Comparison of ENCODE assay signal across 9 cellular contexts in genomic region chr11:76151561-76152085, GRCh38. TPM values are rescaled to one million over a fixed set of nuclear protein-coding genes. Genes with fewer than 3 reads are reported as not detected.
DNase-seq lines count a peak whose midpoint lies in the region; ATAC-seq, FAIRE-seq and TF ChIP-seq lines count a peak whose summit lies in the region.
"Had no signal": no experiment of that assay in that cellular context is flagged by ENCODE, and none has a peak within 500 bp of the region (broad histone marks: within the 10 kb centered on the region; RNA-seq: fewer than 3 reads in every experiment).

No MANE protein-coding gene starts in this region.

- H3K27ac ChIP-seq in K562 (ENCODE audit: extremely low read depth, low read depth, low read length) (no peak overlapping the region; the same call in 2 of the 3 replicates), gastrocnemius medialis (no peak overlapping the region)
- H3K27ac ChIP-seq: thyroid gland had no signal

- no peaks in the 10 kb centered on the region for H4K20me1 ChIP-seq in K562 (replicated peaks; ENCODE audit: control insufficient read depth, insufficient read depth, low read length)

- intact Hi-C loops in K562 (cut with micrococcal nuclease) = loop anchor here (1.0 to 10.0 kb wide), 4 partner anchors 56 to 427 kb away; partner anchors contain the start of gene WNT11
- intact Hi-C loops in gastrocnemius medialis (cut with DNase I; ENCODE audit: low total_unique reads) = loop anchor here (1.0 kb wide), 3 partner anchors 167 to 348 kb away; no protein-coding TSS in a partner anchor

- peak overlapping the region; percentile 83 for H3K4me2 ChIP-seq in K562 (ENCODE audit: insufficient read depth, low read length)

- DNase-seq in NCI-H748 (lab: John Stamatoyannopoulos, UW; ENCODE audit: unreplicated experiment) (peak; percentile 92), NCI-H748 treated with DMSO at 0.1 percent for 48 hours (lab: John Stamatoyannopoulos, UW) (no peak), NCI-H146 (lab: John Stamatoyannopoulos, UW) (peak; percentile 75), K562 (ENCODE audit: extremely low read depth in 1 of 4, low spot score in 3 of 4) (peak in 1 of 4 experiments; percentile 12), gastrocnemius medialis (no peak), germinal center (ENCODE audit: low spot score) (no peak)

- ATAC-seq in K562 (peak; percentile 30; the same call in 2 of the 3 replicates), gastrocnemius medialis (no peak), HG03442 (IDR thresholded peaks at IDR 0.05; ENCODE audit: unreplicated experiment) (no peak), HG03521 (IDR thresholded peaks at IDR 0.05; ENCODE audit: unreplicated experiment) (no peak)

- H3K36me3 ChIP-seq in K562 (ENCODE audit: control insufficient read depth, insufficient read depth, low read length) (no peaks in the 10 kb centered on the region), gastrocnemius medialis (no peaks in the 10 kb centered on the region)
- H3K36me3 ChIP-seq: thyroid gland had no signal

- no peak for TF ChIP-seq EP300 in K562 (IDR thresholded peaks at IDR 0.05; ENCODE audit: low read length)

- POLR2A ChIA-PET in K562 (lab: Yijun Ruan, JAX) = interaction anchor here (0.6 to 1.8 kb wide), 4 partner anchors 11 to 256 kb away, joined by 3 to 8 read pairs (median 4); no protein-coding TSS in a partner anchor

- TF ChIP-seq RAD21 in K562 (CRISPR knock-in tag; conservative IDR thresholded peaks at IDR 0.05 in 1 of 2, IDR thresholded peaks at IDR 0.05 in 1 of 2) = no peak

- H2AFZ ChIP-seq in K562 (ENCODE audit: low read depth, low read length) = peak overlapping the region; percentile 97

- no TSS peak for BruUV-seq in K562 (replicated peaks; lab: Mats Ljungman, UMichigan)

- in situ Hi-C loops in K562 (cut with MboI) (no loop called here), gastrocnemius medialis (cut with MboI; ENCODE audit: low sequenced_read_pairs in 4 of 4) (loop anchor here in 3 of 4 donors (5.0 to 25.0 kb wide), 3 partner anchors 254 to 364 kb away; no protein-coding TSS in a partner anchor)

- TF ChIP-seq POLR2A in K562 (conservative IDR thresholded peaks at IDR 0.05) (no peak), gastrocnemius medialis (IDR thresholded peaks at IDR 0.05) (no peak)

- H3K4me1 ChIP-seq in K562 (replicated peaks in 1 of 2; ENCODE audit: control insufficient read depth in 2 of 2, insufficient read depth in 2 of 2, low read length in 2 of 2) (peaks cover 12 to 16% of the 10 kb centered on the region in 2 experiments), gastrocnemius medialis (peaks cover 3 to 10% of the 10 kb centered on the region in 2 donors)

- H3K9ac ChIP-seq in K562 (ENCODE audit: insufficient read depth in 1 of 2, low read depth in 2 of 2, low read length in 2 of 2) = peak overlapping the region; percentile 33 to 89; a peak in 3 of 4 replicates

- 23% methylated on average over 5 of the region's 5 CpGs for WGBS in K562 (ENCODE audit: insufficient coverage, low coverage, missing lambda C conversion rate)

- H3K27me3 ChIP-seq in K562 (ENCODE audit: control insufficient read depth in 2 of 2, insufficient read depth in 2 of 2, low read length in 2 of 2) (peaks cover 0 to 4% of the 10 kb centered on the region in 2 experiments; a peak in 2 of 5 replicates), gastrocnemius medialis (no peaks in the 10 kb centered on the region)
- H3K27me3 ChIP-seq: thyroid gland had no signal

- H3K9me3 ChIP-seq in K562 (replicated peaks; ENCODE audit: control insufficient read depth, insufficient read depth, low read depth, low read length) (no peaks in the 10 kb centered on the region), gastrocnemius medialis (no peaks in the 10 kb centered on the region)
- H3K9me3 ChIP-seq: thyroid gland had no signal

- no peaks in the 10 kb centered on the region for H3K9me1 ChIP-seq in K562 (ENCODE audit: control insufficient read depth, insufficient read depth, low read length)

- H3K79me2 ChIP-seq in K562 (ENCODE audit: control insufficient read depth, insufficient read depth, low read length) = no peaks in the 10 kb centered on the region

- FAIRE-seq in K562 (lab: Jason Lieb, UNC) = no peak

- CTCF ChIA-PET in K562 (lab: Yijun Ruan, JAX; ENCODE audit: low intra/inter-chr PET ratio) = interaction anchor here (0.5 to 2.6 kb wide), 5 partner anchors 155 to 604 kb away, joined by 3 to 30 read pairs (median 4); no protein-coding TSS in a partner anchor

- H3K4me3 ChIP-seq in K562 = no peak overlapping the region
- peak overlapping the region in 3 of 4 donors; percentile 49 to 64 (median 55) for H3K4me3 ChIP-seq in gastrocnemius medialis

- TF ChIP-seq CTCF in K562 (IDR thresholded peaks at IDR 0.05 in 2 of 3, conservative IDR thresholded peaks at IDR 0.05 in 1 of 3; ENCODE audit: insufficient read depth in 2 of 3, low read depth in 1 of 3, low read length in 3 of 3) = no peak
- no peak for TF ChIP-seq CTCF in gastrocnemius medialis (IDR thresholded peaks at IDR 0.05 in 4 of 5, conservative IDR thresholded peaks at IDR 0.05 in 1 of 5)

TF ChIP-seq in K562, 482 proteins besides CTCF, POLR2A, EP300 and RAD21 (continues in another document):
- TF ChIP-seq ZNF586 (CRISPR knock-in tag; conservative IDR thresholded peaks at IDR 0.05) (no peak), MEIS2 (IDR thresholded peaks at IDR 0.05; ENCODE audit: partially characterized antibody) (peak; percentile 6)

RNA-seq across cellular contexts. Expression of gene WNT11, which starts 54.7 kb away (rescaled TPM):
- 0.28 and 0.58 TPM in 2 replicates for total RNA-seq in K562 (2011; cell fraction: chromatin; rRNA removed; ENCODE audit: low replicate concordance)
- total RNA-seq in K562 (2011; cell fraction: nucleolus; rRNA removed) = 0.33 and 1.1 TPM in 2 replicates
- 0.37 and 0.53 TPM in 2 replicates for total RNA-seq in K562 (2011; cell fraction: nucleoplasm; rRNA removed)
- not detected in 2 replicates for total RNA-seq in K562 (2014; rRNA removed)
- total RNA-seq in K562 (2014; rRNA removed; fragmentation: Illumina TruSeq; extraction: Trizol) = not detected in 2 replicates
- not detected in 2 replicates for total RNA-seq in K562 (2015; rRNA removed; fragmentation: Illumina TruSeq; extraction: Trizol)
- total RNA-seq in K562 (2021) = 0.09 TPM in 1 of 2 replicates, not detected in the other
- 0.20 and 0.51 TPM in 2 replicates for polyA plus RNA-seq in K562 (2011; rRNA removed)
- 0.69 and 1.4 TPM in 2 replicates for polyA plus RNA-seq in K562 (2011; cell fraction: cytosol; rRNA removed)
- 0.37 and 0.65 TPM in 2 replicates for polyA plus RNA-seq in K562 (2011; cell fraction: nucleus; rRNA removed)
- 0.22 and 0.37 TPM in 2 replicates for polyA plus RNA-seq in K562 (2012)
- 0.12 TPM in 1 of 2 replicates, not detected in the other for polyA plus RNA-seq in K562 (2014; fragmentation: Illumina TruSeq; extraction: Trizol)
- under 1 TPM in 1 of 2 experiments, not detected in 1; 0.03 TPM for polyA plus RNA-seq in K562 (2014; fragmentation: Nextera tagmentation; extraction: Ambion mirVana)
- 0.05 TPM in 1 of 2 replicates, not detected in the other for polyA plus RNA-seq in K562 (2014; rRNA removed)
- polyA minus RNA-seq in K562 (2011; rRNA and poly(A)+ RNA removed) = 0.28 TPM in 1 of 2 replicates, not detected in the other
- polyA minus RNA-seq in K562 (2011; cell fraction: cytosol; rRNA and poly(A)+ RNA removed) = 1.8 TPM in 1 of 2 replicates, not detected in the other
- polyA minus RNA-seq in K562 (2011; cell fraction: nucleus; rRNA and poly(A)+ RNA removed) = 0.56 TPM in 1 of 2 replicates, not detected in the other
- 1 to 10 TPM; 2.9 to 6.5 (median 4.0) TPM for total RNA-seq in gastrocnemius medialis

Comparison
In these comparisons a context has a peak if more than half of its experiments do, and no peak if none do; other contexts are left out.
1. DNase-seq: peak in NCI-H748 (single experiment) and NCI-H146 (single experiment); none in NCI-H748 treated with DMSO at 0.1 percent for 48 hours (single experiment), gastrocnemius medialis (0 of 2) and germinal center (single experiment).